8 cellular contexts compared by ENCODE assay signal in the genomic region with DNA sequence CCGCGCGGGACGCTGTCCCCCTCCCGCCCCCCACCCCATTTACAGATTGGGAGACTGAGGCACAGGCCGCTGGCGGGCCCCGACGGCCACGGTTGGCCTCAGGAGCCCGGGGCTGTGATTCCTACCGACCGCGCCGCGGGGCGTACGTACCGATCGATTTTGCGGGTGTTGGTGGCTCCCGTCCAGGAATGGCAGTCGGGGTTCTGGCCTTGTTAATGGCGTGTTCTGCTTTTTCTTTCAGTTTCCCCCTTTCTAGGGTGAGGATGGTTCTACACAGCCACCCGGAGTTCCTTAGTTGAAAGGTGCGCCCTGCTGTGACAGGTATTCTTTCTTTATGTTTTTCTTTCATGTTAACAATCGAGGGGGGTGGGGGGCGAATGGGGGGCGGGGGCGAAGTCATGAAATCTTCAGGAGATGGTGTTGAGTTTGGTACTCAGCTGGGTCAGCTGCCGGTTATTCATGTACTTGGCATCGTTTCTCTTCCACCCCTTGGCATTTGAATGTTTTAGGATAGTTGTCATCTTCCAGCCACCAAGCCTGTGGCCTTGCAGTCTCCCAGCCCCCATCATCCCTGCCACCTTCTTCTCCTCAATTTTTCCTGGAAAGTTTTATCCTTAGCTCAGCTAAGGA. TPM values are rescaled to one million over a fixed set of nuclear protein-coding genes. Genes with fewer than 3 reads are reported as not detected.
DNase-seq lines count a peak whose midpoint lies in the region; ATAC-seq and TF ChIP-seq lines count a peak whose summit lies in the region.

No MANE protein-coding gene starts in this region.

- H3K27me3 ChIP-seq in Peyer's patch: no peaks in the 10 kb centered on the region

- intact Hi-C loops in left ventricle myocardium superior (cut with micrococcal nuclease): no loop called here

- ATAC-seq in left ventricle myocardium superior: no peak

- peak overlapping the region; percentile 94 to 100 (median 96) for H3K27ac ChIP-seq in Peyer's patch

- no peaks in the 10 kb centered on the region for H3K9me3 ChIP-seq in Peyer's patch

- H3K36me3 ChIP-seq in Peyer's patch: peaks cover 0 to 4% (median 0%) of the 10 kb centered on the region in 3 donors

- H3K4me3 ChIP-seq in Peyer's patch: peak overlapping the region; percentile 95 to 100 (median 98)

- no peak for TF ChIP-seq POLR2A in Peyer's patch (IDR thresholded peaks at IDR 0.05)

- peaks cover 0 to 21% (median 13%) of the 10 kb centered on the region in 4 donors for H3K4me1 ChIP-seq in Peyer's patch

- TF ChIP-seq CTCF in Peyer's patch (IDR thresholded peaks at IDR 0.05): no peak

- DNase-seq in SIG-M5 treated with dmso at 0.1 percent for 504 hours (lab: John Stamatoyannopoulos, UW; ENCODE audit: unreplicated experiment) (peak; percentile 23), SIG-M5 (lab: John Stamatoyannopoulos, UW) (no peak), Peyer's patch (peak; percentile 50 to 71 (median 64)), left ventricle myocardium superior (peak; percentile 51), renal cortical epithelial cell (ENCODE audit: low read depth) (peak; percentile 39), inferior parietal cortex (ENCODE audit: extremely low spot score) (no peak), NCI-H187 treated with DMSO at 0.1 percent for 48 hours (lab: John Stamatoyannopoulos, UW) (no peak)
- DNase-seq in activated naive CD8-positive, alpha-beta T cell treated with anti-CD3 and anti-CD28 coated beads, Interleukin-2, amount 50 U/mL, for 16 hours (ENCODE audit: low read depth, low spot score): peak; percentile 25

RNA-seq across cellular contexts. Expression of a gene that starts 0.8 kb away (rescaled TPM):
- total RNA-seq in Peyer's patch (10 to 100 TPM; 24.3 to 56.1 (median 30.0) TPM), left ventricle myocardium superior (31.1 TPM), renal cortical epithelial cell (63.1 and 87.3 TPM in 2 replicates)

RNA-seq across cellular contexts. Expression of a gene that starts 49.2 kb away (rescaled TPM):
- total RNA-seq in Peyer's patch: 1 to 10 TPM in 2 of 4 donors, not detected in 2; 1.7 to 4.1 TPM
- total RNA-seq in left ventricle myocardium superior: 0.45 TPM
- total RNA-seq in renal cortical epithelial cell: 0.10 and 0.17 TPM in 2 replicates

Comparison
In these comparisons a context has a peak if more than half of its experiments do, and no peak if none do; other contexts are left out.
1. DNase-seq: peak in SIG-M5 treated with dmso at 0.1 percent for 504 hours (single experiment), Peyer's patch (3 of 3), activated naive CD8-positive, alpha-beta T cell treated with anti-CD3 and anti-CD28 coated beads, Interleukin-2, amount 50 U/mL, for 16 hours (single experiment), left ventricle myocardium superior (single experiment) and renal cortical epithelial cell (single experiment); none in SIG-M5 (single experiment), inferior parietal cortex (single experiment) and NCI-H187 treated with DMSO at 0.1 percent for 48 hours (single experiment).